ENCODE assay signal across 8 cellular contexts in the genomic region with DNA sequence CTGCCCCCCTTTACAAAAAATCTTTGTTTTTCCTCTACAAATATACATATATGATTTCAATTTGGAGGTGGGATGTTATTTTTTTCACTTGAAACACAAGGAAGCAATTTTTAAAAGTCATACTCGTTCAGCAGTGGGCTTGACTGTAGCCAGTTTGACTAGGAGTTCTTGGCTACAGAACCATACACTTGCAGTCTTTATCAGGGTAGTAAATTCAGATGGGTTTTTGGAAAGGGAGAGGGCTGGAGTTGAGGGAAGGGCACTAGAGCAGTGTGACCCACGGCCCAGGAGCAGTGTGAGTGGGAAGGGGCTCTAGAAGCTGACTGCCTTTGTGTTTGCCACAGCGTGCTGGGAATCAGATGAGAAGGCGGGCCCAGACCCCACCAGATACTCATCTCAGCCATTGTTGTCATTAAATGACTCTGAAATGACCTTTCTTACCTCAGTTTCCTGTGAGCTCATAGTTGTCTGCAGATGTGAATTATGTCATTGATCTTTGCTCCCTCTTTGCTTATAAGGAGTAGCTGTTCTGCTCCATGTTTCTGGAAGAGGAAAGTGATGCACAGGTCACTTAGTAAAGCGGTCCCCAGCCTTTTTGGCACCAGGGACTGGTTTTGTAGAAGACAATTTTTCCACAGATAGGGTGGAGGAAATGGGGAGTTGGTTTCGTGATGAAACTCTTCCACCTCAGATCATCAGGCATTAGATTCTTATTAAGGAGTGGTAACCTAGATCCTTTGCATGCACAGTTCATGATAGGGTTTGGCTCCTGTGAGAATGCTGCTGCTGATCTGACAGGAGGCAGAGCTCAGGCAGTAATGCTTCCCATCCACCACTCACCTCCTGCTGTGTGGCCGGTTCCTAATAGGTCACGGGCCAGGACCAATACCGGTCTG.
DNase-seq lines count a peak whose midpoint lies in the region; ATAC-seq and TF ChIP-seq lines count a peak whose summit lies in the region.

No MANE protein-coding gene starts in this region.

- peaks cover 97% of the 10 kb centered on the region for H3K4me1 Mint-ChIP-seq in activated CD4-positive, alpha-beta T cell treated with anti-CD3 and anti-CD28 coated beads, Interleukin-2, amount 10 ng/mL, durations not matched to agents 7 days and 5 days

- H3K27me3 ChIP-seq in HL-60 (ENCODE audit: insufficient read depth, poor library complexity, severe bottlenecking) (no peaks in the 10 kb centered on the region), skeletal muscle tissue (ENCODE audit: control insufficient read depth in 3 of 3, insufficient read depth in 3 of 3, low read length in 3 of 3) (no peaks in the 10 kb centered on the region), MM.1S (replicated peaks; ENCODE audit: insufficient read depth, low read length) (no peaks in the 10 kb centered on the region)

- no peaks in the 10 kb centered on the region for H3K9me3 ChIP-seq in skeletal muscle tissue (ENCODE audit: control insufficient read depth in 3 of 3, low read length in 3 of 3)
- no peaks in the 10 kb centered on the region for H3K9me3 ChIP-seq in MM.1S (replicated peaks; ENCODE audit: insufficient read depth, low read length)

- POLR2A ChIA-PET in activated CD4-positive, alpha-beta T cell treated with anti-CD3 and anti-CD28 coated beads, Interleukin-2, amount 10 ng/mL, durations not matched to agents 7 days and 5 days (lab: Charles Lee): interaction anchor here (0.7 kb wide), 1 partner anchor 100 kb away, joined by 3 read pairs; no protein-coding TSS in a partner anchor

- H4K20me1 ChIP-seq in MM.1S (ENCODE audit: insufficient read depth, low read length): no peaks in the 10 kb centered on the region

- peaks cover 42% of the 10 kb centered on the region for H3F3A ChIP-seq in MM.1S (ENCODE audit: insufficient read depth, low read length)

- H3K27ac ChIP-seq in HL-60 (replicated peaks): peak overlapping the region; percentile 68
- peak overlapping the region; percentile 7 for H3K27ac ChIP-seq in skeletal muscle tissue (ENCODE audit: low read depth, low read length)
- H3K27ac ChIP-seq in MM.1S (ENCODE audit: low read length): no peak overlapping the region

- TF ChIP-seq CTCF in HL-60 (IDR thresholded peaks at IDR 0.05; ENCODE audit: insufficient read depth, low read length) (no peak), MM.1S (IDR thresholded peaks at IDR 0.05; ENCODE audit: low read length) (no peak)

- H2AFZ ChIP-seq in MM.1S (ENCODE audit: low read length): no peak overlapping the region

- H3K4me1 ChIP-seq in skeletal muscle tissue (ENCODE audit: control insufficient read depth in 3 of 3, insufficient read depth in 3 of 3, low read length in 3 of 3) (peaks cover 61 to 76% (median 65%) of the 10 kb centered on the region in 3 donors), MM.1S (ENCODE audit: low read length) (peaks cover 77% of the 10 kb centered on the region)

- no peak for ATAC-seq in HG03460 (IDR thresholded peaks at IDR 0.05; ENCODE audit: unreplicated experiment)

- H3K4me3 Mint-ChIP-seq in activated CD4-positive, alpha-beta T cell treated with anti-CD3 and anti-CD28 coated beads, Interleukin-2, amount 10 ng/mL, durations not matched to agents 7 days and 5 days: peak overlapping the region; percentile 69

- no peak for DNase-seq in HL-60 (ENCODE audit: low read depth in 1 of 2, low spot score in 1 of 2)
- peak; percentile 41 for DNase-seq in activated CD4-positive, alpha-beta T cell treated with anti-CD3 and anti-CD28 coated beads, Interleukin-2, amount 10 ng/mL, durations not matched to agents 7 days and 5 days
- peak; percentile 26 for DNase-seq in fibroblast of peridontal ligament (ENCODE audit: extremely low read depth)
- DNase-seq in NCI-H82 treated with DMSO at 0.1 percent for 48 hours (lab: John Stamatoyannopoulos, UW; ENCODE audit: unreplicated experiment): no peak
- DNase-seq in mucosa of gallbladder (ENCODE audit: low spot score): no peak
- DNase-seq in MM.1S: no peak

- H3K4me2 ChIP-seq in MM.1S (ENCODE audit: low read depth, low read length): no peak overlapping the region

- no peaks in the 10 kb centered on the region for H3K9me3 Mint-ChIP-seq in activated CD4-positive, alpha-beta T cell treated with anti-CD3 and anti-CD28 coated beads, Interleukin-2, amount 10 ng/mL, durations not matched to agents 7 days and 5 days

- peak overlapping the region; percentile 94 for H3K27ac Mint-ChIP-seq in activated CD4-positive, alpha-beta T cell treated with anti-CD3 and anti-CD28 coated beads, Interleukin-2, amount 10 ng/mL, durations not matched to agents 7 days and 5 days

- H3K36me3 ChIP-seq in skeletal muscle tissue (ENCODE audit: control insufficient read depth in 3 of 3, insufficient read depth in 3 of 3, low read length in 3 of 3): no peaks in the 10 kb centered on the region
- H3K36me3 ChIP-seq in MM.1S (replicated peaks; ENCODE audit: insufficient read depth, low read length): no peaks in the 10 kb centered on the region

- no peaks in the 10 kb centered on the region for H3K27me3 Mint-ChIP-seq in activated CD4-positive, alpha-beta T cell treated with anti-CD3 and anti-CD28 coated beads, Interleukin-2, amount 10 ng/mL, durations not matched to agents 7 days and 5 days

- no peak overlapping the region for H3K9ac ChIP-seq in skeletal muscle tissue (ENCODE audit: low read depth in 1 of 3, low read length in 3 of 3)
- no peak overlapping the region for H3K9ac ChIP-seq in MM.1S (ENCODE audit: low read length)

- H3K4me3 ChIP-seq in HL-60 (replicated peaks; ENCODE audit: insufficient read depth, low read length) (no peak overlapping the region), skeletal muscle tissue (ENCODE audit: low read length in 3 of 3) (no peak overlapping the region), MM.1S (ENCODE audit: low read length) (no peak overlapping the region)

- no peaks in the 10 kb centered on the region for H3K9me2 ChIP-seq in MM.1S (replicated peaks; ENCODE audit: insufficient read depth, low read length)

- CTCF ChIA-PET in activated CD4-positive, alpha-beta T cell treated with anti-CD3 and anti-CD28 coated beads, Interleukin-2, amount 10 ng/mL, durations not matched to agents 7 days and 5 days (lab: Charles Lee): interaction anchor here (1.0 to 2.7 kb wide), 6 partner anchors 9 to 32 kb away, joined by 3 to 13 read pairs (median 4); no protein-coding TSS in a partner anchor

- peaks cover 100% of the 10 kb centered on the region for H3K79me2 ChIP-seq in MM.1S (ENCODE audit: low read length)

- peaks cover 53% of the 10 kb centered on the region for H3K36me3 Mint-ChIP-seq in activated CD4-positive, alpha-beta T cell treated with anti-CD3 and anti-CD28 coated beads, Interleukin-2, amount 10 ng/mL, durations not matched to agents 7 days and 5 days (ENCODE audit: low read depth)

Comparison
In these comparisons a context has a peak if more than half of its experiments do, and no peak if none do; other contexts are left out.
1. DNase-seq: peak in activated CD4-positive, alpha-beta T cell treated with anti-CD3 and anti-CD28 coated beads, Interleukin-2, amount 10 ng/mL, durations not matched to agents 7 days and 5 days (single experiment) and fibroblast of peridontal ligament (single experiment); none in HL-60 (0 of 2), NCI-H82 treated with DMSO at 0.1 percent for 48 hours (single experiment), mucosa of gallbladder (single experiment) and MM.1S (single experiment).